8 cellular contexts compared by ENCODE assay signal in genomic region chr11:82732734-82733443, GRCh38. TPM values are rescaled to one million over a fixed set of nuclear protein-coding genes. Genes with fewer than 3 reads are reported as not detected.
DNase-seq lines count a peak whose midpoint lies in the region; ATAC-seq and TF ChIP-seq lines count a peak whose summit lies in the region.

No MANE protein-coding gene starts in this region.

- 1 to 3% (median 2%) methylated on average over 30 to 93 of the region's 93 CpGs for WGBS in spleen, 5 donors

- intact Hi-C loops in spleen (cut with DNase I; ENCODE audit: low total_unique reads): no loop called here

- H3K27ac ChIP-seq in spleen: no peak overlapping the region

- peak overlapping the region; percentile 47 for H3K9ac ChIP-seq in adipocyte (ENCODE audit: low read length)

- no peaks in the 10 kb centered on the region for H3K4me1 ChIP-seq in BE2C
- H3K4me1 ChIP-seq in adipocyte (ENCODE audit: control insufficient read depth, insufficient read depth, low read length): peaks cover 7% of the 10 kb centered on the region
- peaks cover 4 to 26% (median 19%) of the 10 kb centered on the region in 6 donors for H3K4me1 ChIP-seq in spleen

- peak; percentile 66 for DNase-seq in BE2C
- peak; percentile 14 for DNase-seq in adipocyte (ENCODE audit: low read depth)
- peak; percentile 79 for DNase-seq in spleen
- no peak for DNase-seq in NCI-H1048 (lab: John Stamatoyannopoulos, UW)
- no peak for DNase-seq in mesenteric fat pad (ENCODE audit: low spot score)

- H3K4me3 ChIP-seq in BE2C (ENCODE audit: low read depth, low read length) (peak overlapping the region; percentile 80), adipocyte (ENCODE audit: low read length) (peak overlapping the region; percentile 79), iPS-11a (ENCODE audit: low read depth, low read length) (peak overlapping the region; percentile 81), spleen (peak overlapping the region; percentile 35 to 75 (median 46))

- ATAC-seq in HG02885 (IDR thresholded peaks at IDR 0.05; ENCODE audit: poor library complexity, unreplicated experiment) (peak; percentile 16), HG02571 (IDR thresholded peaks at IDR 0.05; ENCODE audit: unreplicated experiment) (no peak)

- TF ChIP-seq CTCF in BE2C (IDR thresholded peaks at IDR 0.05; ENCODE audit: low read depth, low read length): no peak
- no peak for TF ChIP-seq CTCF in spleen (IDR thresholded peaks at IDR 0.05 in 8 of 11, conservative IDR thresholded peaks at IDR 0.05 in 3 of 11)

- TF ChIP-seq POLR2A in spleen (IDR thresholded peaks at IDR 0.05): no peak

- H3K27me3 ChIP-seq in BE2C: peaks cover 7% of the 10 kb centered on the region
- peaks cover 51% of the 10 kb centered on the region for H3K27me3 ChIP-seq in adipocyte (replicated peaks; ENCODE audit: control insufficient read depth, insufficient read depth, low read length)
- peaks cover 7 to 87% (median 57%) of the 10 kb centered on the region in 7 donors for H3K27me3 ChIP-seq in spleen (replicated peaks in 1 of 7)

- H3K9me3 ChIP-seq in BE2C (no peaks in the 10 kb centered on the region), adipocyte (ENCODE audit: control insufficient read depth, low read length) (peaks cover 4% of the 10 kb centered on the region), spleen (no peaks in the 10 kb centered on the region)

- H3K36me3 ChIP-seq in BE2C: no peaks in the 10 kb centered on the region
- H3K36me3 ChIP-seq in adipocyte (ENCODE audit: control insufficient read depth, insufficient read depth, low read length, severe bottlenecking): no peaks in the 10 kb centered on the region
- H3K36me3 ChIP-seq in spleen: no peaks in the 10 kb centered on the region

RNA-seq across cellular contexts. Expression of gene FAM181B, which starts 0.8 kb away (rescaled TPM):
- polyA plus RNA-seq in BE2C (2012; ENCODE audit: insufficient read depth, insufficient read length, low read depth): 4.1 TPM
- under 1 TPM in 2 of 7 donors, not detected in 5; 0.07 to 0.09 TPM for total RNA-seq in spleen
- under 1 TPM; 0.09 to 0.22 (median 0.20) TPM for polyA plus RNA-seq in spleen
- total RNA-seq in mesenteric fat pad: 0.19 TPM

Comparison
In these comparisons a context has a peak if more than half of its experiments do, and no peak if none do; other contexts are left out.
1. DNase-seq: peak in BE2C (single experiment), adipocyte (single experiment) and spleen (single experiment); none in NCI-H1048 (single experiment) and mesenteric fat pad (single experiment).
2. Peak in every context shown above with its lines, with median percentiles within 50 percentile points of each other: H3K4me3 ChIP-seq.